Comparison of ENCODE assay signal across 7 cellular contexts in genomic region chr19:7068599-7068998, GRCh38. TPM values are rescaled to one million over a fixed set of nuclear protein-coding genes. Genes with fewer than 3 reads are reported as not detected.
DNase-seq lines count a peak whose midpoint lies in the region; ATAC-seq and TF ChIP-seq lines count a peak whose summit lies in the region.
"Had no signal": no experiment of that assay in that cellular context is flagged by ENCODE, and none has a peak within 500 bp of the region (broad histone marks: within the 10 kb centered on the region; RNA-seq: fewer than 3 reads in every experiment).

No MANE protein-coding gene starts in this region.

- peak overlapping the region; percentile 94 to 99 (median 96) for H3K4me3 Mint-ChIP-seq in CD4-positive, CD25-positive, alpha-beta regulatory T cell

- intact Hi-C loops in mucosa of descending colon (cut with DNase I, micrococcal nuclease) = no loop called here

- peaks cover 14% of the 10 kb centered on the region for H3K36me3 Mint-ChIP-seq in CD4-positive, CD25-positive, alpha-beta regulatory T cell

- no peak for DNase-seq in CD4-positive, CD25-positive, alpha-beta regulatory T cell
- peak in 2 of 3 donors; percentile 6 to 34 for DNase-seq in mucosa of descending colon
- DNase-seq in NCI-H345 treated with DMSO at 0.1 percent for 48 hours (lab: John Stamatoyannopoulos, UW; ENCODE audit: unreplicated experiment) = no peak

- peaks cover 12% of the 10 kb centered on the region for H3K4me1 ChIP-seq in CD4-positive, CD25-positive, alpha-beta regulatory T cell (ENCODE audit: control insufficient read depth, insufficient read depth, low read length, poor library complexity, severe bottlenecking)
- H3K4me1 ChIP-seq in mucosa of descending colon (ENCODE audit: low read depth) = peaks cover 5% of the 10 kb centered on the region

- peaks cover 23% of the 10 kb centered on the region for H3K36me3 ChIP-seq in CD4-positive, CD25-positive, alpha-beta regulatory T cell (ENCODE audit: control insufficient read depth, insufficient read depth, low read length)
- peaks cover 5% of the 10 kb centered on the region for H3K36me3 ChIP-seq in mucosa of descending colon (ENCODE audit: low read depth)

- peak overlapping the region in 1 of 3 donors; percentile 98 for H3K27ac Mint-ChIP-seq in CD4-positive, CD25-positive, alpha-beta regulatory T cell

- peaks cover 4% of the 10 kb centered on the region for H3K27me3 Mint-ChIP-seq in CD4-positive, CD25-positive, alpha-beta regulatory T cell

- no peak overlapping the region for H3K27ac ChIP-seq in CD4-positive, CD25-positive, alpha-beta regulatory T cell (ENCODE audit: insufficient read depth, low read length, poor library complexity, severe bottlenecking)
- H3K27ac ChIP-seq in VCaP = peak overlapping the region; percentile 69; the same call in 1 of the 2 replicates

- peak overlapping the region; percentile 37 for H3K4me3 ChIP-seq in CD4-positive, CD25-positive, alpha-beta regulatory T cell (ENCODE audit: low read depth, low read length)
- H3K4me3 ChIP-seq in mucosa of descending colon = no peak overlapping the region

- TF ChIP-seq CTCF in VCaP (conservative IDR thresholded peaks at IDR 0.05) (no peak), mucosa of descending colon (IDR thresholded peaks at IDR 0.05) (no peak)

- no peaks in the 10 kb centered on the region for H3K27me3 ChIP-seq in CD4-positive, CD25-positive, alpha-beta regulatory T cell (ENCODE audit: control insufficient read depth, insufficient read depth, low read length)

- peaks cover 0 to 3% of the 10 kb centered on the region in 2 experiments for H3K9me3 ChIP-seq in CD4-positive, CD25-positive, alpha-beta regulatory T cell (ENCODE audit: control insufficient read depth in 2 of 2, low read length in 2 of 2)
- H3K9me3 ChIP-seq in mucosa of descending colon = no peaks in the 10 kb centered on the region

- peaks cover 0 to 3% (median 0%) of the 10 kb centered on the region in 7 donors for H3K9me3 Mint-ChIP-seq in CD4-positive, CD25-positive, alpha-beta regulatory T cell

- ATAC-seq in CD4-positive, CD25-positive, alpha-beta regulatory T cell (ENCODE audit: low read depth in 2 of 2) = no peak
- ATAC-seq in mucosa of descending colon = no peak
- ATAC-seq in GM21717 (IDR thresholded peaks at IDR 0.05; ENCODE audit: unreplicated experiment) = no peak
- ATAC-seq in HG03457 (IDR thresholded peaks at IDR 0.05; ENCODE audit: unreplicated experiment) = no peak

- H3K4me1 Mint-ChIP-seq in CD4-positive, CD25-positive, alpha-beta regulatory T cell = peaks cover 0 to 32% (median 13%) of the 10 kb centered on the region in 4 donors

RNA-seq across cellular contexts. Expression of gene ZNF557, which starts 0.9 kb away (rescaled TPM):
- total RNA-seq in CD4-positive, CD25-positive, alpha-beta regulatory T cell = 10.7 TPM
- 1 to 10 TPM; 2.0 to 7.2 (median 5.6) TPM for polyA plus RNA-seq in CD4-positive, CD25-positive, alpha-beta regulatory T cell
- 10 to 100 TPM in 1 of 3 donors, 1 to 10 TPM in 2; 8.5 to 10.3 (median 9.8) TPM for total RNA-seq in mucosa of descending colon

RNA-seq across cellular contexts. Expression of gene MBD3L3, which starts 10.1 kb away (rescaled TPM):
- total RNA-seq in CD4-positive, CD25-positive, alpha-beta regulatory T cell = not detected
- polyA plus RNA-seq in CD4-positive, CD25-positive, alpha-beta regulatory T cell = not detected
- total RNA-seq in mucosa of descending colon = not detected
- total RNA-seq: subcutaneous adipose tissue had no signal

RNA-seq across cellular contexts. Expression of gene MBD3L2, which starts 19.5 kb away (rescaled TPM):
- total RNA-seq in CD4-positive, CD25-positive, alpha-beta regulatory T cell = not detected
- not detected for polyA plus RNA-seq in CD4-positive, CD25-positive, alpha-beta regulatory T cell
- total RNA-seq in mucosa of descending colon = not detected
- total RNA-seq: subcutaneous adipose tissue had no signal

RNA-seq across cellular contexts. Expression of gene MBD3L4, which starts 28.6 kb away (rescaled TPM):
- not detected for total RNA-seq in CD4-positive, CD25-positive, alpha-beta regulatory T cell
- polyA plus RNA-seq in CD4-positive, CD25-positive, alpha-beta regulatory T cell = not detected
- not detected for total RNA-seq in mucosa of descending colon
- total RNA-seq: subcutaneous adipose tissue had no signal

RNA-seq across cellular contexts. Expression of gene MBD3L5, which starts 38.2 kb away (rescaled TPM):
- not detected for total RNA-seq in CD4-positive, CD25-positive, alpha-beta regulatory T cell
- not detected for polyA plus RNA-seq in CD4-positive, CD25-positive, alpha-beta regulatory T cell
- not detected for total RNA-seq in mucosa of descending colon
- total RNA-seq: subcutaneous adipose tissue had no signal

Comparison
In these comparisons a context has a peak if more than half of its experiments do, and no peak if none do; other contexts are left out.
1. DNase-seq: peak in mucosa of descending colon (2 of 3); none in CD4-positive, CD25-positive, alpha-beta regulatory T cell (0 of 3) and NCI-H345 treated with DMSO at 0.1 percent for 48 hours (single experiment).